ENCODE assay signal across 16 cellular contexts in the genomic region with DNA sequence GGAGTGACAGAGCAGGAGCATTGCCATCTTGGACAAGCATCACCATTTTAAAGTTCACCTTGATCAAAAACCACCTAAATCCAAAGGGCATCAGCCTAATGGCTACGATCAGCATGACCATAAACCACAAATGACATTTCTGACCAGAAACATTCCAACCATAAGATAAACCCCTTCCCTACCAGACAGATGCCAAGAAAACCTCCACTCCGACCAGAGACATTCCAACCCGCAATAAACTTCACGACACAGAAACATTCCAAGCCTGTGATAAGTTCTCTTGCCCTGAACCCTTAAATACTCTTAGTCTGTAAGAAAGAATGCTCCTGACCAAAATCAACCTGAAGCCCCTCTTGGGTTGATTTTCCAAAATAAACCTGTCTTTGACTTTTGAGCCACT.
"Had no signal": no experiment of that assay in that cellular context is flagged by ENCODE, and none has a peak within 500 bp of the region (broad histone marks: within the 10 kb centered on the region; RNA-seq: fewer than 3 reads in every experiment).

No MANE protein-coding gene starts in this region.

- H3K27me3 Mint-ChIP-seq: activated naive CD8-positive, alpha-beta T cell treated with anti-CD3 and anti-CD28 coated beads, Interleukin-2, amount 50 U/mL, for 24 hours; activated T-helper 17 cell treated with anti-CD3 and anti-CD28 coated beads, Interleukin-2, amount 50 U/mL, for 72 hours; naive B cell had no signal

- H3K4me1 Mint-ChIP-seq: activated naive CD8-positive, alpha-beta T cell treated with anti-CD3 and anti-CD28 coated beads, Interleukin-2, amount 50 U/mL, for 24 hours; activated T-helper 17 cell treated with anti-CD3 and anti-CD28 coated beads, Interleukin-2, amount 50 U/mL, for 72 hours; naive B cell had no signal

- H3K36me3 ChIP-seq: gastroesophageal sphincter, right atrium auricular region, tibial nerve had no signal

- H3K27ac ChIP-seq: gastroesophageal sphincter, right atrium auricular region, skin epidermis, tibial nerve had no signal

- H3K36me3 Mint-ChIP-seq: naive B cell had no signal

- DNase-seq: activated CD4-positive, alpha-beta T cell treated with anti-CD3 and anti-CD28 coated beads, Interleukin-2, amount 50 U/mL, for 4 hours; activated CD4-positive, CD25-positive, alpha-beta regulatory T cell treated with anti-CD3 and anti-CD28 coated beads, Interleukin-2, amount 50 U/mL, for 72 hours; activated naive CD4-positive, alpha-beta T cell treated with Interleukin-2 at 50 U/mL for 16 hours; activated naive CD8-positive, alpha-beta T cell treated with anti-CD3 and anti-CD28 coated beads, Interleukin-2, amount 50 U/mL, for 24 hours; aorta; naive B cell; stimulated activated CD4-positive, alpha-beta T cell treated with anti-CD3 and anti-CD28 coated beads, Interleukin-4, amount 100 ng/mL, for 24 hours; stimulated activated naive CD4-positive, alpha-beta T cell; substantia nigra; T-helper 1 cell; T1000 had no signal

- H3K27ac Mint-ChIP-seq: activated naive CD8-positive, alpha-beta T cell treated with anti-CD3 and anti-CD28 coated beads, Interleukin-2, amount 50 U/mL, for 24 hours; activated T-helper 17 cell treated with anti-CD3 and anti-CD28 coated beads, Interleukin-2, amount 50 U/mL, for 72 hours; naive B cell had no signal

- H3K27me3 ChIP-seq: gastroesophageal sphincter, right atrium auricular region, tibial nerve had no signal

- H3K9me3 ChIP-seq: gastroesophageal sphincter, right atrium auricular region, tibial nerve had no signal

- H3K4me1 ChIP-seq: gastroesophageal sphincter, right atrium auricular region, tibial nerve had no signal

- H3K4me3 Mint-ChIP-seq: activated naive CD8-positive, alpha-beta T cell treated with anti-CD3 and anti-CD28 coated beads, Interleukin-2, amount 50 U/mL, for 24 hours; activated T-helper 17 cell treated with anti-CD3 and anti-CD28 coated beads, Interleukin-2, amount 50 U/mL, for 72 hours; naive B cell had no signal

- H3K4me3 ChIP-seq: gastroesophageal sphincter, right atrium auricular region, skin epidermis, tibial nerve had no signal
